8 cellular contexts compared by ENCODE assay signal in genomic region chr1:6889875-6890480, GRCh38.
DNase-seq lines count a peak whose midpoint lies in the region; ATAC-seq and TF ChIP-seq lines count a peak whose summit lies in the region.

No MANE protein-coding gene starts in this region.

- H3K27me3 Mint-ChIP-seq in brain: peaks cover 3% of the 10 kb centered on the region
- peaks cover 0 to 1% (median 0%) of the 10 kb centered on the region in 3 donors for H3K27me3 Mint-ChIP-seq in immature natural killer cell (ENCODE audit: low read depth in 3 of 3)

- no peaks in the 10 kb centered on the region for H3K9me3 Mint-ChIP-seq in brain
- no peaks in the 10 kb centered on the region for H3K9me3 Mint-ChIP-seq in immature natural killer cell

- no peaks in the 10 kb centered on the region for H3K27me3 ChIP-seq in RWPE2 (ENCODE audit: insufficient read depth, poor library complexity, severe bottlenecking)

- H3K4me1 Mint-ChIP-seq in brain (peaks cover 36% of the 10 kb centered on the region), immature natural killer cell (peaks cover 0 to 3% of the 10 kb centered on the region in 2 donors)

- peak overlapping the region in 2 of 5 experiments; percentile 26 to 45 for H3K27ac Mint-ChIP-seq in brain
- H3K27ac Mint-ChIP-seq in immature natural killer cell: no peak overlapping the region

- H3K4me3 Mint-ChIP-seq in brain (no peak overlapping the region), immature natural killer cell (no peak overlapping the region)

- H3K36me3 ChIP-seq in RWPE2 (ENCODE audit: low read depth): no peaks in the 10 kb centered on the region; the same call in 1 of the 2 replicates

- H3K9me3 ChIP-seq in RWPE2 (ENCODE audit: severe bottlenecking): no peaks in the 10 kb centered on the region

- H3K4me3 ChIP-seq in RWPE2 (ENCODE audit: severe bottlenecking): no peak overlapping the region

- DNase-seq in Daoy (ENCODE audit: low read depth) (peak; percentile 49), HuH-7.5 (ENCODE audit: low spot score) (peak; percentile 41), RWPE2 (ENCODE audit: low spot score) (no peak), immature natural killer cell (peak; percentile 17 to 22 (median 21))
- DNase-seq in stimulated activated CD4-positive, alpha-beta T cell treated with anti-CD3 and anti-CD28 coated beads, Interleukin-2, amount 100 ng/mL, for 48 hours: peak; percentile 10 to 20

- no peak overlapping the region for H3K27ac ChIP-seq in RWPE2 (ENCODE audit: poor library complexity, severe bottlenecking)

- TF ChIP-seq CTCF in RWPE2 (IDR thresholded peaks at IDR 0.05; ENCODE audit: poor library complexity, severe bottlenecking) (peak; percentile 88), brain (conservative IDR thresholded peaks at IDR 0.05) (peak; percentile 60 to 80)

- no peaks in the 10 kb centered on the region for H3K4me1 ChIP-seq in RWPE2 (ENCODE audit: insufficient read depth, poor library complexity, severe bottlenecking)

- H3K36me3 Mint-ChIP-seq in brain (no peaks in the 10 kb centered on the region), immature natural killer cell (peaks cover 0 to 3% (median 0%) of the 10 kb centered on the region in 3 donors)

- peak; percentile 79 for ATAC-seq in RWPE2 (ENCODE audit: low read depth)
- no peak for ATAC-seq in GM18907 (IDR thresholded peaks at IDR 0.05; ENCODE audit: unreplicated experiment)
- ATAC-seq in HG02852 (IDR thresholded peaks at IDR 0.05; ENCODE audit: unreplicated experiment): no peak
